ENCODE assay signal across 20 cellular contexts in genomic region chr1:167452483-167452882, GRCh38.
DNase-seq lines count a peak whose midpoint lies in the region; ATAC-seq lines count a peak whose summit lies in the region.
"Had no signal": no experiment of that assay in that cellular context is flagged by ENCODE, and none has a peak within 500 bp of the region (broad histone marks: within the 10 kb centered on the region; RNA-seq: fewer than 3 reads in every experiment).

No MANE protein-coding gene starts in this region.

- no peaks in the 10 kb centered on the region for H3K36me3 Mint-ChIP-seq in activated naive CD4-positive, alpha-beta T cell treated with anti-CD3 and anti-CD28 coated beads, Interleukin-2, amount 50 U/mL, for 24 hours
- peaks cover 35% of the 10 kb centered on the region for H3K36me3 Mint-ChIP-seq in activated T-cell treated with anti-CD3 and anti-CD28 coated beads, Interleukin-2, amount 50 U/mL, for 24 hours (ENCODE audit: low read depth)

- DNase-seq in activated naive CD4-positive, alpha-beta T cell (lab: John Stamatoyannopoulos, UW), result no peak
- DNase-seq in activated T-cell treated with anti-CD3 and anti-CD28 coated beads, Interleukin-2, amount 50 U/mL, for 24 hours, result peak; percentile 37
- DNase-seq in islet precursor cell, result peak; percentile 41
- DNase-seq: activated CD4-positive, alpha-beta T cell treated with anti-CD3 and anti-CD28 coated beads, Interleukin-2, amount 50 U/mL, for 1 hour; anterior cingulate cortex; caudate nucleus; DMS79; KG1; NCI-H1694; NCI-H774; pancreas; right cardiac atrium; SW 1271; testis had no signal

- no peak for ATAC-seq in GM18909 (IDR thresholded peaks at IDR 0.05; ENCODE audit: poor library complexity, unreplicated experiment)
- no peak for ATAC-seq in GM19023 (IDR thresholded peaks at IDR 0.05; ENCODE audit: unreplicated experiment)
- no peak for ATAC-seq in GM18867 (IDR thresholded peaks at IDR 0.05; ENCODE audit: unreplicated experiment)
- ATAC-seq: GM12878, pancreas, right cardiac atrium had no signal

- peak overlapping the region; percentile 77 for H3K4me3 Mint-ChIP-seq in activated naive CD4-positive, alpha-beta T cell treated with anti-CD3 and anti-CD28 coated beads, Interleukin-2, amount 50 U/mL, for 24 hours
- peak overlapping the region; percentile 33 for H3K4me3 Mint-ChIP-seq in activated T-cell treated with anti-CD3 and anti-CD28 coated beads, Interleukin-2, amount 50 U/mL, for 24 hours

- peak overlapping the region; percentile 91 for H3K27ac Mint-ChIP-seq in activated naive CD4-positive, alpha-beta T cell treated with anti-CD3 and anti-CD28 coated beads, Interleukin-2, amount 50 U/mL, for 24 hours
- peak overlapping the region; percentile 94 for H3K27ac Mint-ChIP-seq in activated T-cell treated with anti-CD3 and anti-CD28 coated beads, Interleukin-2, amount 50 U/mL, for 24 hours

- H3K27me3 Mint-ChIP-seq in activated naive CD4-positive, alpha-beta T cell treated with anti-CD3 and anti-CD28 coated beads, Interleukin-2, amount 50 U/mL, for 24 hours, result no peaks in the 10 kb centered on the region
- no peaks in the 10 kb centered on the region for H3K27me3 Mint-ChIP-seq in activated T-cell treated with anti-CD3 and anti-CD28 coated beads, Interleukin-2, amount 50 U/mL, for 24 hours

- H3K4me1 Mint-ChIP-seq in activated naive CD4-positive, alpha-beta T cell treated with anti-CD3 and anti-CD28 coated beads, Interleukin-2, amount 50 U/mL, for 24 hours, result peaks cover 63% of the 10 kb centered on the region
- H3K4me1 Mint-ChIP-seq in activated T-cell treated with anti-CD3 and anti-CD28 coated beads, Interleukin-2, amount 50 U/mL, for 24 hours (ENCODE audit: low read depth), result peaks cover 78% of the 10 kb centered on the region

- H3K9me3 Mint-ChIP-seq in activated naive CD4-positive, alpha-beta T cell treated with anti-CD3 and anti-CD28 coated beads, Interleukin-2, amount 50 U/mL, for 24 hours, result no peaks in the 10 kb centered on the region
- no peaks in the 10 kb centered on the region for H3K9me3 Mint-ChIP-seq in activated T-cell treated with anti-CD3 and anti-CD28 coated beads, Interleukin-2, amount 50 U/mL, for 24 hours
- H3K9me3 Mint-ChIP-seq: activated T-helper 1 cell treated with anti-CD3 and anti-CD28 coated beads, Interleukin-12 subunit alpha, Interleukin-12 subunit beta, Interleukin-2, Interleukin-4 antibody, amounts not matched to agents 30 ng/mL and 10 ng/mL and 1 ng/mL, durations not matched to agents 14 hours and 24 hours and 36 hours had no signal

Comparison
In these comparisons a context has a peak if more than half of its experiments do, and no peak if none do; other contexts are left out.
1. DNase-seq: peak in activated T-cell treated with anti-CD3 and anti-CD28 coated beads, Interleukin-2, amount 50 U/mL, for 24 hours (single experiment) and islet precursor cell (single experiment); none in activated naive CD4-positive, alpha-beta T cell (0 of 4).